Comparison of ENCODE assay signal across 23 cellular contexts in the genomic region with DNA sequence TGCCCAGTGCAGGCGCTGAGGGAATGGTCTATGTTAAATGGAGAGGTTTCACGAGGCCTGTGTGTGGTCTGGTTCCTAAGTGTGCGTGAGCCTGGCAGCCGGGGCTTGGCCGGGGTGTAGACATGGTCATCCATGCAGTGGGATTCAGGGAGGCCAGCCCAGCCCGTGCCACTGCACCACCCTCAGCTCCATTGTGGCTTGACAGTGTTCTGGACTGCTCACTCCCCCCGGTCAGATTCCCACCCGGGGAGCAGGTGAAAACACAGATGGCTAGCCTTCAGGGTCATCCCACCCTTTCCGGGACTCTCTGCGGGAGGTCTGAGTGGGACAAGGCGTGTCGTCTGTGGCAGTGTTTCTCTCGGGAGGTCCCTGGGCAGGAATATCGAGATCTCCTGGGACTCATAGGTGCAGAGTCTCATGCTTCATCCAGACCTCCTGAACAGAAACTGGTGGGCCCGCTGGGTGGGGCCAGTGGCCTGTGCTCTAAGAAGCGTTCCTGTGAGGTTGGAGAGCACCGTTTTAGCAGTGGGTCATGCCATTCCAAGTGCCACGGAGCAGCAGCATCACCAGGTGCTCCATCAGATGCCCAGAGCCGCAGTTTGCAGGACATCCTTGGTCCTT. TPM values are rescaled to one million over a fixed set of nuclear protein-coding genes. Genes with fewer than 3 reads are reported as not detected.
DNase-seq lines count a peak whose midpoint lies in the region; ATAC-seq and TF ChIP-seq lines count a peak whose summit lies in the region.
"Had no signal": no experiment of that assay in that cellular context is flagged by ENCODE, and none has a peak within 500 bp of the region (broad histone marks: within the 10 kb centered on the region; RNA-seq: fewer than 3 reads in every experiment).

No MANE protein-coding gene starts in this region.

- no peak overlapping the region for H3K4me3 ChIP-seq in heart left ventricle
- H3K4me3 ChIP-seq in dorsolateral prefrontal cortex, result no peak overlapping the region
- H3K4me3 ChIP-seq: pancreas, smooth muscle cell had no signal

- H3K4me1 ChIP-seq in heart left ventricle, result peaks cover 0 to 8% (median 4%) of the 10 kb centered on the region in 12 donors
- H3K4me1 ChIP-seq: pancreas had no signal

- H3K27ac ChIP-seq in heart left ventricle (no peak overlapping the region), dorsolateral prefrontal cortex (no peak overlapping the region)
- H3K27ac ChIP-seq: brain microvascular endothelial cell, pancreas had no signal

- H3K27ac Mint-ChIP-seq in mesothelial cell of epicardium, result no peak overlapping the region
- H3K27ac Mint-ChIP-seq: activated naive CD8-positive, alpha-beta T cell treated with anti-CD3 and anti-CD28 coated beads for 36 hours; CD8-positive, alpha-beta memory T cell; stimulated activated memory B cell treated with anti-CD40 and anti-IgM and Interleukin-4, amounts not matched to agents 10 μg/mL and 1 μg/mL and 100 μg/mL, for 72 hours had no signal

- no peaks in the 10 kb centered on the region for H3K36me3 Mint-ChIP-seq in mesothelial cell of epicardium
- H3K36me3 Mint-ChIP-seq: activated naive CD8-positive, alpha-beta T cell treated with anti-CD3 and anti-CD28 coated beads for 36 hours; CD8-positive, alpha-beta memory T cell had no signal

- TF ChIP-seq CTCF in heart left ventricle (IDR thresholded peaks at IDR 0.05), result no peak
- no peak for TF ChIP-seq CTCF in dorsolateral prefrontal cortex (IDR thresholded peaks at IDR 0.05 in 54 of 56, conservative IDR thresholded peaks at IDR 0.05 in 2 of 56; ENCODE audit: low read depth in 1 of 56, partially characterized antibody in 56 of 56)
- TF ChIP-seq CTCF in mesothelial cell of epicardium (IDR thresholded peaks at IDR 0.05; ENCODE audit: unreplicated experiment), result no peak

- no peaks in the 10 kb centered on the region for H3K36me3 ChIP-seq in heart left ventricle
- H3K36me3 ChIP-seq: brain microvascular endothelial cell had no signal

- peaks cover 2% of the 10 kb centered on the region for H3K4me1 Mint-ChIP-seq in mesothelial cell of epicardium
- H3K4me1 Mint-ChIP-seq: activated naive CD8-positive, alpha-beta T cell treated with anti-CD3 and anti-CD28 coated beads for 36 hours had no signal

- H3K27me3 ChIP-seq in heart left ventricle, result peaks cover 0 to 6% (median 0%) of the 10 kb centered on the region in 9 donors
- H3K27me3 ChIP-seq in dorsolateral prefrontal cortex, result no peaks in the 10 kb centered on the region
- H3K27me3 ChIP-seq: pancreas had no signal

- intact Hi-C loops in heart left ventricle (cut with DNase I) (loop anchor here in 9 of 10 donors (2.0 to 10.0 kb wide), 9 partner anchors 173 to 683 kb away; partner anchors contain the start of gene ADAMTS8 (in 3 of the 9)), Right ventricle myocardium superior (cut with DNase I) (loop anchor here (5.0 kb wide), 1 partner anchor 210 kb away; no protein-coding TSS in a partner anchor), dorsolateral prefrontal cortex (cut with DNase I) (loop anchor here (5.0 to 10.0 kb wide), 8 partner anchors 100 to 703 kb away; partner anchors contain the start of genes ZBTB44 (in 2 of the 2) and SNX19 (in 1 of the 2))

- DNase-seq in heart left ventricle (peak in 4 of 5 donors; percentile 4 to 38 (median 18)), Right ventricle myocardium superior (no peak), dorsolateral prefrontal cortex (peak in 7 of 10 donors; percentile 2 to 44 (median 31)), mesothelial cell of epicardium (ENCODE audit: low spot score in 2 of 2, unreplicated experiment in 2 of 2) (peak; percentile 16 to 36), ureter (ENCODE audit: low spot score) (peak; percentile 35), kidney glomerular epithelial cell (lab: John Stamatoyannopoulos, UW) (no peak), SW 1271 (lab: John Stamatoyannopoulos, UW) (no peak)
- DNase-seq: activated CD4-positive, CD25-positive, alpha-beta regulatory T cell treated with anti-CD3 and anti-CD28 coated beads, Interleukin-2, amount 50 U/mL, for 72 hours; activated naive CD8-positive, alpha-beta T cell treated with anti-CD3 and anti-CD28 coated beads for 36 hours; brain microvascular endothelial cell; CD8-positive, alpha-beta memory T cell; dermis blood vessel endothelial cell; EL; Karpas-422; NCI-H1417 treated with DMSO at 0.1 percent for 48 hours; NCI-H2227 treated with DMSO at 0.1 percent for 48 hours had no signal

- H3K9me3 Mint-ChIP-seq in mesothelial cell of epicardium, result no peaks in the 10 kb centered on the region
- H3K9me3 Mint-ChIP-seq: activated naive CD8-positive, alpha-beta T cell treated with anti-CD3 and anti-CD28 coated beads for 36 hours; CD8-positive, alpha-beta memory T cell; stimulated activated memory B cell treated with anti-CD40 and anti-IgM and Interleukin-4, amounts not matched to agents 10 μg/mL and 1 μg/mL and 100 μg/mL, for 72 hours had no signal

- H3K4me3 Mint-ChIP-seq in mesothelial cell of epicardium, result no peak overlapping the region
- H3K4me3 Mint-ChIP-seq: activated naive CD8-positive, alpha-beta T cell treated with anti-CD3 and anti-CD28 coated beads for 36 hours; CD8-positive, alpha-beta memory T cell; stimulated activated memory B cell treated with anti-CD40 and anti-IgM and Interleukin-4, amounts not matched to agents 10 μg/mL and 1 μg/mL and 100 μg/mL, for 72 hours had no signal

- H3K9me3 ChIP-seq in heart left ventricle, result no peaks in the 10 kb centered on the region
- H3K9me3 ChIP-seq: pancreas had no signal

- 79 to 85% (median 82%) methylated on average over 13 to 19 of the region's 19 CpGs for WGBS in heart left ventricle, 4 donors

- no peak for TF ChIP-seq POLR2A in heart left ventricle (IDR thresholded peaks at IDR 0.05)

- no peak for ATAC-seq in heart left ventricle
- no peak for ATAC-seq in Right ventricle myocardium superior (ENCODE audit: poor library complexity)
- ATAC-seq in HG02763 (IDR thresholded peaks at IDR 0.05; ENCODE audit: unreplicated experiment), result no peak
- ATAC-seq: esophagus mucosa; Right ventricle myocardium inferior; stimulated activated memory B cell treated with anti-CD40 and anti-IgM and Interleukin-4, amounts not matched to agents 10 μg/mL and 1 μg/mL and 100 μg/mL, for 72 hours had no signal

- peaks cover 14% of the 10 kb centered on the region for H3K27me3 Mint-ChIP-seq in mesothelial cell of epicardium (ENCODE audit: low read depth)
- H3K27me3 Mint-ChIP-seq: activated naive CD8-positive, alpha-beta T cell treated with anti-CD3 and anti-CD28 coated beads for 36 hours; stimulated activated memory B cell treated with anti-CD40 and anti-IgM and Interleukin-4, amounts not matched to agents 10 μg/mL and 1 μg/mL and 100 μg/mL, for 72 hours had no signal

RNA-seq across cellular contexts. Expression of gene ST14, which starts 52.3 kb away (rescaled TPM):
- total RNA-seq in heart left ventricle (10 to 100 TPM in 1 of 9 donors, 1 to 10 TPM in 4, under 1 TPM in 4; 0.37 to 13.0 (median 1.3) TPM), Right ventricle myocardium superior (1.8 TPM), dorsolateral prefrontal cortex (1 to 10 TPM in 104 of 120 experiments, under 1 TPM in 16; 0.36 to 8.6 (median 1.7) TPM), mesothelial cell of epicardium (39.6 to 42.0 TPM (median 40.8 TPM) in 3 replicates), ureter (103 TPM)
- polyA plus RNA-seq in heart left ventricle, result 1 to 10 TPM in 1 of 2 donors, under 1 TPM in 1; 0.61 to 1.4 TPM
- total RNA-seq: T-helper 2 cell treated with Interferon-gamma antibody and Interleukin-4, amounts not matched to agents 100 ng/mL and 5 ng/mL, for 36 hours had no signal
- polyA plus RNA-seq: CD8-positive, alpha-beta memory T cell had no signal

Comparison
In these comparisons a context has a peak if more than half of its experiments do, and no peak if none do; other contexts are left out.
1. DNase-seq: peak in heart left ventricle (4 of 5), dorsolateral prefrontal cortex (7 of 10), mesothelial cell of epicardium (2 of 2) and ureter (single experiment); none in Right ventricle myocardium superior (single experiment), kidney glomerular epithelial cell (single experiment) and SW 1271 (0 of 2).